In genomic region chr16:14378684-14379467, GRCh38 we compare ENCODE assay signal across 15 cellular contexts.
DNase-seq lines count a peak whose midpoint lies in the region; ATAC-seq and TF ChIP-seq lines count a peak whose summit lies in the region.
"Had no signal": no experiment of that assay in that cellular context is flagged by ENCODE, and none has a peak within 500 bp of the region (broad histone marks: within the 10 kb centered on the region; RNA-seq: fewer than 3 reads in every experiment).

No MANE protein-coding gene starts in this region.

- POLR2A ChIA-PET in RWPE1 (lab: Yijun Ruan, JAX; ENCODE audit: low non-redundant PET): interaction anchor here (0.7 kb wide), 1 partner anchor 119 kb away, joined by 6 read pairs; no protein-coding TSS in a partner anchor

- H3K9ac ChIP-seq in GM23248: peak overlapping the region; percentile 20; the same call in 1 of the 2 replicates

- H3K79me2 ChIP-seq in GM23248 (ENCODE audit: insufficient read depth): no peaks in the 10 kb centered on the region
- H3K79me2 ChIP-seq: hepatocyte had no signal

- ATAC-seq in stimulated activated effector memory CD8-positive, alpha-beta T cell treated with anti-CD3 and anti-CD28 coated beads, Interleukin-12 subunit alpha, Interleukin-12 subunit beta, amount 100 ng/mL, for 72 hours: peak; percentile 19
- ATAC-seq in GM21526 (IDR thresholded peaks at IDR 0.05; ENCODE audit: low FRiP score, unreplicated experiment): no peak
- ATAC-seq in aorta (ENCODE audit: low FRiP score): no peak

- no peak overlapping the region for H3K27ac Mint-ChIP-seq in stimulated activated effector memory CD8-positive, alpha-beta T cell treated with anti-CD3 and anti-CD28 coated beads, Interleukin-12 subunit alpha, Interleukin-12 subunit beta, amount 100 ng/mL, for 72 hours
- H3K27ac Mint-ChIP-seq: activated naive CD8-positive, alpha-beta T cell treated with anti-CD3 and anti-CD28 coated beads, Interleukin-2, amount 10 ng/mL, durations not matched to agents 7 days and 5 days had no signal

- H2AFZ ChIP-seq in GM23248: no peak overlapping the region
- H2AFZ ChIP-seq: hepatocyte had no signal

- H3K27me3 ChIP-seq in GM23248 (replicated peaks; ENCODE audit: insufficient read depth) (no peaks in the 10 kb centered on the region), aorta (ENCODE audit: control insufficient read depth in 1 of 2, insufficient read depth in 2 of 2, low read length in 1 of 2) (no peaks in the 10 kb centered on the region)
- H3K27me3 ChIP-seq: hepatocyte, stomach had no signal

- intact Hi-C loops in aorta (cut with DNase I): no loop called here

- H3K9me3 ChIP-seq in GM23248 (ENCODE audit: low read depth) (no peaks in the 10 kb centered on the region), aorta (ENCODE audit: control insufficient read depth, low read length) (no peaks in the 10 kb centered on the region)
- H3K9me3 ChIP-seq: stomach had no signal

- H4K20me1 ChIP-seq in GM23248 (ENCODE audit: insufficient read depth): no peaks in the 10 kb centered on the region

- H3K27ac ChIP-seq in GM23248 (peak overlapping the region; percentile 65), RWPE1 (peak overlapping the region; percentile 80), epithelial cell of prostate (peak overlapping the region; percentile 71), aorta (ENCODE audit: low read depth in 1 of 2, low read length in 2 of 2) (no peak overlapping the region)
- H3K27ac ChIP-seq: hepatocyte, stomach had no signal

- H3K4me1 Mint-ChIP-seq in stimulated activated effector memory CD8-positive, alpha-beta T cell treated with anti-CD3 and anti-CD28 coated beads, Interleukin-12 subunit alpha, Interleukin-12 subunit beta, amount 100 ng/mL, for 72 hours: no peaks in the 10 kb centered on the region

- WGBS in GM23248 (ENCODE audit: low coverage in 1 of 2, low lambda C conversion rate in 2 of 2, missing lambda C conversion rate in 2 of 2), 2 experiments: 65 to 67% methylated on average over 17 of the region's 17 CpGs
- 94% methylated on average over 17 of the region's 17 CpGs for whole genome bisulfite sequencing in aorta, 2 donors

- H3K9me3 Mint-ChIP-seq in stimulated activated effector memory CD8-positive, alpha-beta T cell treated with anti-CD3 and anti-CD28 coated beads, Interleukin-12 subunit alpha, Interleukin-12 subunit beta, amount 100 ng/mL, for 72 hours: no peaks in the 10 kb centered on the region
- H3K9me3 Mint-ChIP-seq: activated naive CD8-positive, alpha-beta T cell treated with anti-CD3 and anti-CD28 coated beads, Interleukin-2, amount 10 ng/mL, durations not matched to agents 7 days and 5 days had no signal

- H3K4me1 ChIP-seq in GM23248 (ENCODE audit: insufficient read depth) (peaks cover 20% of the 10 kb centered on the region), aorta (ENCODE audit: control insufficient read depth in 1 of 2, insufficient read depth in 2 of 2, low read length in 2 of 2) (no peaks in the 10 kb centered on the region)
- H3K4me1 ChIP-seq: stomach had no signal

- in situ Hi-C loops in GM23248 (cut with MboI): no loop called here

- no peak for TF ChIP-seq CTCF in RWPE1 (conservative IDR thresholded peaks at IDR 0.05; ENCODE audit: low read depth)

- no peak overlapping the region for H3K4me3 ChIP-seq in GM23248
- no peak overlapping the region for H3K4me3 ChIP-seq in aorta (ENCODE audit: low read length in 2 of 2)
- H3K4me3 ChIP-seq: hepatocyte, stomach had no signal

- H3K36me3 Mint-ChIP-seq in stimulated activated effector memory CD8-positive, alpha-beta T cell treated with anti-CD3 and anti-CD28 coated beads, Interleukin-12 subunit alpha, Interleukin-12 subunit beta, amount 100 ng/mL, for 72 hours: no peaks in the 10 kb centered on the region
- H3K36me3 Mint-ChIP-seq: activated naive CD8-positive, alpha-beta T cell treated with anti-CD3 and anti-CD28 coated beads, Interleukin-2, amount 10 ng/mL, durations not matched to agents 7 days and 5 days had no signal

- no peak overlapping the region for H3K4me3 Mint-ChIP-seq in stimulated activated effector memory CD8-positive, alpha-beta T cell treated with anti-CD3 and anti-CD28 coated beads, Interleukin-12 subunit alpha, Interleukin-12 subunit beta, amount 100 ng/mL, for 72 hours
- H3K4me3 Mint-ChIP-seq: activated naive CD8-positive, alpha-beta T cell treated with anti-CD3 and anti-CD28 coated beads, Interleukin-2, amount 10 ng/mL, durations not matched to agents 7 days and 5 days had no signal

- H3K4me2 ChIP-seq in GM23248 (ENCODE audit: unreplicated experiment): peak overlapping the region; percentile 70
- H3K4me2 ChIP-seq: hepatocyte had no signal

- peaks cover 20% of the 10 kb centered on the region for H3F3A ChIP-seq in GM23248 (ENCODE audit: insufficient read depth)

- CTCF ChIA-PET in RWPE1 (lab: Yijun Ruan, JAX): interaction anchor here (0.7 kb wide), 1 partner anchor 359 kb away, joined by 3 read pairs; no protein-coding TSS in a partner anchor

- H3K36me3 ChIP-seq in GM23248 (ENCODE audit: low read depth) (no peaks in the 10 kb centered on the region), aorta (ENCODE audit: control insufficient read depth in 1 of 2, insufficient read depth in 2 of 2, low read length in 1 of 2) (no peaks in the 10 kb centered on the region)
- H3K36me3 ChIP-seq: stomach had no signal

- DNase-seq in GM23248 (peak; percentile 92), RWPE1 (ENCODE audit: low spot score) (peak; percentile 86), epithelial cell of prostate (ENCODE audit: low read depth, low spot score) (peak; percentile 54), aorta (no peak), cerebellar nuclear complex (lab: John Stamatoyannopoulos, UW) (no peak), SKM-1 treated with dmso at 0.1 percent for 144 hours (lab: John Stamatoyannopoulos, UW; ENCODE audit: unreplicated experiment) (no peak)
- DNase-seq in stimulated activated effector memory CD8-positive, alpha-beta T cell treated with anti-CD3 and anti-CD28 coated beads, Interleukin-12 subunit alpha, Interleukin-12 subunit beta, amount 100 ng/mL, for 72 hours (ENCODE audit: low spot score in 2 of 2): no peak
- DNase-seq: activated CD4-positive, alpha-beta T cell treated with anti-CD3 and anti-CD28 coated beads, Interleukin-2, amount 50 U/mL, for 4 hours; activated naive CD8-positive, alpha-beta T cell treated with anti-CD3 and anti-CD28 coated beads, Interleukin-2, amount 10 ng/mL, durations not matched to agents 7 days and 5 days; activated T-cell treated with anti-CD3 and anti-CD28 coated beads, Interleukin-2, amount 50 U/mL, for 48 hours; erythroblast; SHP77; stomach had no signal

- no peaks in the 10 kb centered on the region for H3K9me2 ChIP-seq in GM23248 (ENCODE audit: insufficient read depth)

Comparison
In these comparisons a context has a peak if more than half of its experiments do, and no peak if none do; other contexts are left out.
1. DNase-seq: peak in GM23248 (single experiment), RWPE1 (single experiment) and epithelial cell of prostate (single experiment); none in stimulated activated effector memory CD8-positive, alpha-beta T cell treated with anti-CD3 and anti-CD28 coated beads, Interleukin-12 subunit alpha, Interleukin-12 subunit beta, amount 100 ng/mL, for 72 hours (0 of 2), aorta (0 of 2), cerebellar nuclear complex (0 of 2) and SKM-1 treated with dmso at 0.1 percent for 144 hours (single experiment).
2. H3K27ac ChIP-seq: peak in GM23248 (single experiment), RWPE1 (single experiment) and epithelial cell of prostate (single experiment); none in aorta (0 of 2).